ENCODE assay signal across 8 cellular contexts in genomic region chr15:91021516-91022074, GRCh38. TPM values are rescaled to one million over a fixed set of nuclear protein-coding genes. Genes with fewer than 3 reads are reported as not detected.
DNase-seq lines count a peak whose midpoint lies in the region; ATAC-seq and TF ChIP-seq lines count a peak whose summit lies in the region.

No MANE protein-coding gene starts in this region.

- peak overlapping the region; percentile 87 to 99 (median 96) for H3K4me3 Mint-ChIP-seq in naive thymus-derived CD4-positive, alpha-beta T cell

- H3K9me3 Mint-ChIP-seq in naive thymus-derived CD4-positive, alpha-beta T cell = peaks cover 0 to 2% (median 0%) of the 10 kb centered on the region in 11 donors

- H3K27me3 ChIP-seq in cardiac muscle cell (no peaks in the 10 kb centered on the region), duodenal mucosa (ENCODE audit: control insufficient read depth in 1 of 2, insufficient read depth in 2 of 2, low read length in 2 of 2) (no peaks in the 10 kb centered on the region)
- no peaks in the 10 kb centered on the region for H3K27me3 ChIP-seq in naive thymus-derived CD4-positive, alpha-beta T cell (ENCODE audit: control insufficient read depth in 2 of 2, insufficient read depth in 2 of 2, low read length in 2 of 2)

- CTCF ChIA-PET in naive thymus-derived CD4-positive, alpha-beta T cell (lab: Charles Lee) = interaction anchor here (0.6 to 1.5 kb wide), 3 partner anchors 87 to 154 kb away, joined by 3 to 7 read pairs (median 3); partner anchors contain the start of genes HDDC3 and UNC45A

- H3K27ac Mint-ChIP-seq in naive thymus-derived CD4-positive, alpha-beta T cell = peak overlapping the region; percentile 79 to 96 (median 94)

- DNase-seq in cardiac muscle cell (ENCODE audit: low read depth in 1 of 2, low spot score in 1 of 2) (peak in 1 of 2 donors; percentile 3), Right ventricle myocardium inferior (ENCODE audit: missing footprints) (no peak), NCI-H2227 (lab: John Stamatoyannopoulos, UW; ENCODE audit: unreplicated experiment) (peak; percentile 38), AML-193 (lab: John Stamatoyannopoulos, UW) (no peak), NCI-H1930 (lab: John Stamatoyannopoulos, UW) (no peak)
- peak in 2 of 9 donors; percentile 2 to 27 for DNase-seq in naive thymus-derived CD4-positive, alpha-beta T cell

- H3K4me1 Mint-ChIP-seq in naive thymus-derived CD4-positive, alpha-beta T cell = peaks cover 38 to 56% (median 47%) of the 10 kb centered on the region in 7 donors

- H3K27ac ChIP-seq in cardiac muscle cell (peak overlapping the region; percentile 49), duodenal mucosa (ENCODE audit: low read depth, low read length) (no peak overlapping the region)
- peak overlapping the region; percentile 82 for H3K27ac ChIP-seq in naive thymus-derived CD4-positive, alpha-beta T cell (ENCODE audit: low read depth, low read length)

- POLR2A ChIA-PET in naive thymus-derived CD4-positive, alpha-beta T cell (lab: Charles Lee) = interaction anchor here (0.6 to 2.5 kb wide), 7 partner anchors 13 to 304 kb away, joined by 3 to 18 read pairs (median 3); partner anchors contain the start of genes BLM, HDDC3 and PRC1

- H3K36me3 ChIP-seq in cardiac muscle cell = no peaks in the 10 kb centered on the region
- H3K36me3 ChIP-seq in duodenal mucosa (ENCODE audit: control insufficient read depth in 1 of 2, insufficient read depth in 2 of 2, low read length in 2 of 2) = peaks cover 0 to 8% of the 10 kb centered on the region in 2 donors
- peaks cover 0 to 3% (median 0%) of the 10 kb centered on the region in 3 experiments for H3K36me3 ChIP-seq in naive thymus-derived CD4-positive, alpha-beta T cell (ENCODE audit: control insufficient read depth in 2 of 3, insufficient read depth in 3 of 3, low read length in 3 of 3)

- H3K4me1 ChIP-seq in cardiac muscle cell (ENCODE audit: low read depth) (peaks cover 8% of the 10 kb centered on the region), duodenal mucosa (ENCODE audit: control insufficient read depth in 1 of 2, insufficient read depth in 2 of 2, low read length in 2 of 2) (peaks cover 17% of the 10 kb centered on the region in 2 donors)
- peaks cover 5 to 15% of the 10 kb centered on the region in 2 donors for H3K4me1 ChIP-seq in naive thymus-derived CD4-positive, alpha-beta T cell (ENCODE audit: control insufficient read depth in 2 of 2, insufficient read depth in 2 of 2, low read length in 2 of 2)

- peaks cover 0 to 12% (median 7%) of the 10 kb centered on the region in 5 donors for H3K36me3 Mint-ChIP-seq in naive thymus-derived CD4-positive, alpha-beta T cell

- intact Hi-C loops in Right ventricle myocardium inferior (cut with DNase I) = loop anchor here (1.0 to 10.0 kb wide), 2 partner anchors 27 to 67 kb away; partner anchors contain the start of genes PRC1 and RCCD1
- intact Hi-C loops in naive thymus-derived CD4-positive, alpha-beta T cell (cut with micrococcal nuclease) = loop anchor here (1.0 to 5.0 kb wide), 5 partner anchors 12 to 119 kb away; partner anchors contain the start of genes PRC1 (in 2 of the 2), MAN2A2 (in 1 of the 2) and UNC45A (in 1 of the 2)

- TF ChIP-seq CTCF in cardiac muscle cell (IDR thresholded peaks at IDR 0.05; ENCODE audit: low read depth, low read length) = no peak

- H3K27me3 Mint-ChIP-seq in naive thymus-derived CD4-positive, alpha-beta T cell = no peaks in the 10 kb centered on the region

- peak overlapping the region; percentile 89 to 99 for H3K9ac ChIP-seq in duodenal mucosa (ENCODE audit: low read depth in 1 of 2, low read length in 2 of 2)

- ATAC-seq in Right ventricle myocardium inferior = no peak
- no peak for ATAC-seq in naive thymus-derived CD4-positive, alpha-beta T cell
- ATAC-seq in GM18519 (IDR thresholded peaks at IDR 0.05; ENCODE audit: low FRiP score, unreplicated experiment) = no peak

- H3K4me3 ChIP-seq in cardiac muscle cell = peak overlapping the region; percentile 96
- peak overlapping the region; percentile 98 to 100 for H3K4me3 ChIP-seq in duodenal mucosa (ENCODE audit: low read depth in 1 of 2, low read length in 2 of 2)
- peak overlapping the region; percentile 100 for H3K4me3 ChIP-seq in naive thymus-derived CD4-positive, alpha-beta T cell (ENCODE audit: low read length)

- H3K9me3 ChIP-seq in cardiac muscle cell (ENCODE audit: low read depth) (no peaks in the 10 kb centered on the region), duodenal mucosa (ENCODE audit: control insufficient read depth in 1 of 2, low read length in 2 of 2) (no peaks in the 10 kb centered on the region)
- H3K9me3 ChIP-seq in naive thymus-derived CD4-positive, alpha-beta T cell (ENCODE audit: control insufficient read depth in 2 of 3, low read length in 3 of 3) = no peaks in the 10 kb centered on the region

RNA-seq across cellular contexts. Expression of gene VPS33B, which starts 0.8 kb away (rescaled TPM):
- total RNA-seq in cardiac muscle cell (5.2 and 18.7 TPM in 2 replicates), Right ventricle myocardium inferior (4.2 TPM)
- polyA plus RNA-seq in cardiac muscle cell = 13.3 and 17.2 TPM in 2 replicates
- 10 to 100 TPM; 15.8 to 28.1 (median 25.7) TPM for total RNA-seq in naive thymus-derived CD4-positive, alpha-beta T cell
- polyA plus RNA-seq in naive thymus-derived CD4-positive, alpha-beta T cell = 10 to 100 TPM in 1 of 2 donors, 1 to 10 TPM in 1; 8.3 to 15.0 TPM

RNA-seq across cellular contexts. Expression of gene PRC1, which starts 27.3 kb away (rescaled TPM):
- total RNA-seq in cardiac muscle cell (25.5 and 209 TPM in 2 replicates), Right ventricle myocardium inferior (4.0 TPM)
- polyA plus RNA-seq in cardiac muscle cell = 20.1 and 131 TPM in 2 replicates
- 10 to 100 TPM in 3 of 5 experiments, 1 to 10 TPM in 2; 2.6 to 98.9 (median 19.4) TPM for total RNA-seq in naive thymus-derived CD4-positive, alpha-beta T cell
- under 1 TPM; 0.47 to 0.53 TPM for polyA plus RNA-seq in naive thymus-derived CD4-positive, alpha-beta T cell
